In the genomic region with DNA sequence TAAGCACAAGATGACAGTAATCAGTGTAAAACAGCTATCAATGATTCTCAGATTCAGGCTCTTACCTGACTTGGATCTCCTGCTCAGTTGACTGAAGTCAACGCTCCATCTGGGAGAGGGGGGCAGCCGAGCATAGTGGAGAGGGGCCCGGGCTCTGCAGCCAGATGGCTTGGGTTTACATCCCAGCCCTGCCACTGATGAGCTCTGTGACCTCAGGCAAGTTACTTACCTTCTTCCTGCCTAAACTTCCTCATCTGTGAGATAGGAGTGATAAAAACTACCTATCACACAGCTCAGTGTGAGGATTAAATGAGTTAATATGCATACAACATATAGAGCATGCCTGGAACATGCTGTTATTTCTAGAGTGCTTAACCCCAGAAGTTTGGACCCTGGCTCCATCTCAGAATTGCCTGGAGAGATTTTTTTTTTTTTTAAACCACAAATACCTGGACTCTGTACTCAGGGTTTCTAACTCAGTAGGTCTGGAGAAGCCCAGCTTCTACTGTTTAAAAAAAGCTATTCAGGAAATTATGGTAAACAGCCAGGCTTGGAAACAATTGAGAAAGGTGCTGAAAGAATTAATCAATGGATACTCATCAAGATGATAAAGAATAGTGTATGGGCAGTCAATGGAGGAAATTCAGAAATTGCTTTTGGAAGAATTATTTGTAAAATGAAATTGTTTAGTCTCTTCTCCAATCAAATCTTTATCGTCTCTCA, we compare ENCODE assay signal across 23 cellular contexts.
A peak's percentile ranks its signal among the peaks of the same experiment; 100 is the strongest.
DNase-seq lines count a peak whose midpoint lies in the region; ATAC-seq and TF ChIP-seq lines count a peak whose summit lies in the region.
"Had no signal": no experiment of that assay in that cellular context is flagged by ENCODE, and none has a peak within 500 bp of the region (broad histone marks: within the 10 kb centered on the region; RNA-seq: fewer than 3 reads in every experiment).

No MANE protein-coding gene starts in this region.

- H3K27me3 ChIP-seq in neutrophil = peaks cover 20% of the 10 kb centered on the region
- H3K27me3 ChIP-seq: uterus had no signal

- ATAC-seq in stimulated activated naive B cell treated with anti-CD40 and anti-IgM and Interleukin-4, amounts not matched to agents 10 μg/mL and 1 μg/mL and 100 μg/mL, for 72 hours (replicated peaks) = no peak
- ATAC-seq: left colon had no signal

- H3K4me1 ChIP-seq in neutrophil (ENCODE audit: control insufficient read depth in 1 of 2, insufficient read depth in 1 of 2, low read depth in 1 of 2, low read length in 1 of 2) = peaks cover 76 to 78% of the 10 kb centered on the region in 2 experiments
- H3K4me1 ChIP-seq: uterus had no signal

- H3K9me3 ChIP-seq in neutrophil = no peaks in the 10 kb centered on the region
- H3K9me3 ChIP-seq: esophagus squamous epithelium, uterus had no signal

- peak overlapping the region; percentile 83 for H3K4me3 Mint-ChIP-seq in activated CD4-positive, alpha-beta T cell treated with anti-CD3 and anti-CD28 coated beads, Interleukin-2, amount 10 ng/mL, durations not matched to agents 24 days and 14 days
- H3K4me3 Mint-ChIP-seq in activated CD4-positive, alpha-beta memory T cell treated with anti-CD3 and anti-CD28 coated beads, Interleukin-2, amount 10 ng/mL, durations not matched to agents 7 days and 5 days = peak overlapping the region; percentile 72
- no peak overlapping the region for H3K4me3 Mint-ChIP-seq in stimulated activated naive B cell treated with anti-CD40 and anti-IgM and Interleukin-4, amounts not matched to agents 10 μg/mL and 1 μg/mL and 100 μg/mL, for 72 hours
- H3K4me3 Mint-ChIP-seq: HFFc6 had no signal

- H3K36me3 Mint-ChIP-seq in activated CD4-positive, alpha-beta T cell treated with anti-CD3 and anti-CD28 coated beads, Interleukin-2, amount 10 ng/mL, durations not matched to agents 24 days and 14 days (ENCODE audit: low read depth) = no peaks in the 10 kb centered on the region
- H3K36me3 Mint-ChIP-seq in activated CD4-positive, alpha-beta memory T cell treated with anti-CD3 and anti-CD28 coated beads, Interleukin-2, amount 10 ng/mL, durations not matched to agents 7 days and 5 days (ENCODE audit: low read depth) = peaks cover 4% of the 10 kb centered on the region
- no peaks in the 10 kb centered on the region for H3K36me3 Mint-ChIP-seq in stimulated activated naive B cell treated with anti-CD40 and anti-IgM and Interleukin-4, amounts not matched to agents 10 μg/mL and 1 μg/mL and 100 μg/mL, for 72 hours

- H3K27ac ChIP-seq in neutrophil = peak overlapping the region; percentile 89
- H3K27ac ChIP-seq: esophagus squamous epithelium, uterus had no signal

- CTCF ChIA-PET in activated CD4-positive, alpha-beta memory T cell treated with anti-CD3 and anti-CD28 coated beads, Interleukin-2, amount 10 ng/mL, durations not matched to agents 7 days and 5 days (lab: Charles Lee) = interaction anchor here (0.7 to 2.6 kb wide), 2 partner anchors 13 to 666 kb away, joined by 3 to 8 read pairs; no protein-coding TSS in a partner anchor

- peak overlapping the region; percentile 45 to 59 for H3K4me3 ChIP-seq in neutrophil (ENCODE audit: low read depth in 1 of 2, low read length in 1 of 2)
- H3K4me3 ChIP-seq: esophagus squamous epithelium, K562, uterus had no signal

- intact Hi-C loops in activated CD4-positive, alpha-beta T cell treated with anti-CD3 and anti-CD28 coated beads, Interleukin-2, amount 10 ng/mL, durations not matched to agents 24 days and 14 days (cut with micrococcal nuclease) = no loop called here

- H3K9me3 Mint-ChIP-seq in activated CD4-positive, alpha-beta T cell treated with anti-CD3 and anti-CD28 coated beads, Interleukin-2, amount 10 ng/mL, durations not matched to agents 24 days and 14 days = no peaks in the 10 kb centered on the region
- no peaks in the 10 kb centered on the region for H3K9me3 Mint-ChIP-seq in activated CD4-positive, alpha-beta memory T cell treated with anti-CD3 and anti-CD28 coated beads, Interleukin-2, amount 10 ng/mL, durations not matched to agents 7 days and 5 days
- no peaks in the 10 kb centered on the region for H3K9me3 Mint-ChIP-seq in stimulated activated naive B cell treated with anti-CD40 and anti-IgM and Interleukin-4, amounts not matched to agents 10 μg/mL and 1 μg/mL and 100 μg/mL, for 72 hours
- H3K9me3 Mint-ChIP-seq: HFFc6 had no signal

- H3K36me3 ChIP-seq in neutrophil = no peaks in the 10 kb centered on the region
- H3K36me3 ChIP-seq: esophagus squamous epithelium, uterus had no signal

- POLR2A ChIA-PET in activated CD4-positive, alpha-beta memory T cell treated with anti-CD3 and anti-CD28 coated beads, Interleukin-2, amount 10 ng/mL, durations not matched to agents 7 days and 5 days (lab: Charles Lee) = interaction anchor here (1.2 to 1.3 kb wide), 3 partner anchors 9 to 183 kb away, joined by 3 to 6 read pairs (median 4); no protein-coding TSS in a partner anchor

- H3K4me1 Mint-ChIP-seq in activated CD4-positive, alpha-beta T cell treated with anti-CD3 and anti-CD28 coated beads, Interleukin-2, amount 10 ng/mL, durations not matched to agents 24 days and 14 days = peaks cover 64% of the 10 kb centered on the region
- peaks cover 58% of the 10 kb centered on the region for H3K4me1 Mint-ChIP-seq in activated CD4-positive, alpha-beta memory T cell treated with anti-CD3 and anti-CD28 coated beads, Interleukin-2, amount 10 ng/mL, durations not matched to agents 7 days and 5 days
- H3K4me1 Mint-ChIP-seq in stimulated activated naive B cell treated with anti-CD40 and anti-IgM and Interleukin-4, amounts not matched to agents 10 μg/mL and 1 μg/mL and 100 μg/mL, for 72 hours = peaks cover 13 to 24% of the 10 kb centered on the region in 2 donors

- TF ChIP-seq CTCF in neutrophil (IDR thresholded peaks at IDR 0.05) = no peak

- no peak for DNase-seq in activated CD4-positive, alpha-beta T cell treated with anti-CD3 and anti-CD28 coated beads, Interleukin-2, amount 10 ng/mL, durations not matched to agents 24 days and 14 days
- no peak for DNase-seq in activated CD4-positive, alpha-beta T cell treated with anti-CD3 and anti-CD28 coated beads for 48 hours
- peak; percentile 40 for DNase-seq in ELF-1 (ENCODE audit: low read depth, low spot score)
- DNase-seq in activated CD4-positive, alpha-beta memory T cell treated with anti-CD3 and anti-CD28 coated beads, Interleukin-2, amount 10 ng/mL, durations not matched to agents 7 days and 5 days = no peak
- no peak for DNase-seq in HK-2 (ENCODE audit: unreplicated experiment)
- DNase-seq in stimulated activated naive B cell treated with anti-CD40 and anti-IgM and Interleukin-4, amounts not matched to agents 10 μg/mL and 1 μg/mL and 100 μg/mL, for 72 hours = no peak
- DNase-seq in activated CD8-positive, alpha-beta memory T cell treated with anti-CD3 and anti-CD28 coated beads, Interleukin-2, amount 50 U/mL, for 4 hours = no peak
- DNase-seq: activated effector memory CD4-positive, alpha-beta T cell treated with anti-CD3 and anti-CD28 coated beads, Interleukin-2, amount 50 U/mL, for 16 hours; caudate nucleus; COR-L47; effector CD8-positive, alpha-beta T cell; EL; esophagus squamous epithelium; HFFc6; left colon; MV-4-11; NCI-H187 treated with DMSO at 0.1 percent for 48 hours; NCI-H345; NK-92 treated with Interleukin-12 subunit alpha and Interleukin-12 subunit beta, amount 100 ng/mL, for 24 hours; stimulated activated CD4-positive, alpha-beta T cell treated with anti-CD3 and anti-CD28 coated beads, Interleukin-4, amount 100 ng/mL, for 4 hours; uterus had no signal

- peak overlapping the region; percentile 92 for H3K27ac Mint-ChIP-seq in activated CD4-positive, alpha-beta T cell treated with anti-CD3 and anti-CD28 coated beads, Interleukin-2, amount 10 ng/mL, durations not matched to agents 24 days and 14 days
- H3K27ac Mint-ChIP-seq in activated CD4-positive, alpha-beta memory T cell treated with anti-CD3 and anti-CD28 coated beads, Interleukin-2, amount 10 ng/mL, durations not matched to agents 7 days and 5 days = peak overlapping the region; percentile 76
- no peak overlapping the region for H3K27ac Mint-ChIP-seq in stimulated activated naive B cell treated with anti-CD40 and anti-IgM and Interleukin-4, amounts not matched to agents 10 μg/mL and 1 μg/mL and 100 μg/mL, for 72 hours
- H3K27ac Mint-ChIP-seq: HFFc6 had no signal

- no peaks in the 10 kb centered on the region for H3K27me3 Mint-ChIP-seq in activated CD4-positive, alpha-beta T cell treated with anti-CD3 and anti-CD28 coated beads, Interleukin-2, amount 10 ng/mL, durations not matched to agents 24 days and 14 days
- no peaks in the 10 kb centered on the region for H3K27me3 Mint-ChIP-seq in activated CD4-positive, alpha-beta memory T cell treated with anti-CD3 and anti-CD28 coated beads, Interleukin-2, amount 10 ng/mL, durations not matched to agents 7 days and 5 days
- H3K27me3 Mint-ChIP-seq in stimulated activated naive B cell treated with anti-CD40 and anti-IgM and Interleukin-4, amounts not matched to agents 10 μg/mL and 1 μg/mL and 100 μg/mL, for 72 hours = peaks cover 9 to 20% of the 10 kb centered on the region in 2 donors

Comparison
In these comparisons a context has a peak if more than half of its experiments do, and no peak if none do; other contexts are left out.
1. H3K4me3 Mint-ChIP-seq: peak in activated CD4-positive, alpha-beta T cell treated with anti-CD3 and anti-CD28 coated beads, Interleukin-2, amount 10 ng/mL, durations not matched to agents 24 days and 14 days (single experiment) and activated CD4-positive, alpha-beta memory T cell treated with anti-CD3 and anti-CD28 coated beads, Interleukin-2, amount 10 ng/mL, durations not matched to agents 7 days and 5 days (single experiment); none in stimulated activated naive B cell treated with anti-CD40 and anti-IgM and Interleukin-4, amounts not matched to agents 10 μg/mL and 1 μg/mL and 100 μg/mL, for 72 hours (0 of 2).